ENCODE assay signal across 13 cellular contexts in the genomic region with DNA sequence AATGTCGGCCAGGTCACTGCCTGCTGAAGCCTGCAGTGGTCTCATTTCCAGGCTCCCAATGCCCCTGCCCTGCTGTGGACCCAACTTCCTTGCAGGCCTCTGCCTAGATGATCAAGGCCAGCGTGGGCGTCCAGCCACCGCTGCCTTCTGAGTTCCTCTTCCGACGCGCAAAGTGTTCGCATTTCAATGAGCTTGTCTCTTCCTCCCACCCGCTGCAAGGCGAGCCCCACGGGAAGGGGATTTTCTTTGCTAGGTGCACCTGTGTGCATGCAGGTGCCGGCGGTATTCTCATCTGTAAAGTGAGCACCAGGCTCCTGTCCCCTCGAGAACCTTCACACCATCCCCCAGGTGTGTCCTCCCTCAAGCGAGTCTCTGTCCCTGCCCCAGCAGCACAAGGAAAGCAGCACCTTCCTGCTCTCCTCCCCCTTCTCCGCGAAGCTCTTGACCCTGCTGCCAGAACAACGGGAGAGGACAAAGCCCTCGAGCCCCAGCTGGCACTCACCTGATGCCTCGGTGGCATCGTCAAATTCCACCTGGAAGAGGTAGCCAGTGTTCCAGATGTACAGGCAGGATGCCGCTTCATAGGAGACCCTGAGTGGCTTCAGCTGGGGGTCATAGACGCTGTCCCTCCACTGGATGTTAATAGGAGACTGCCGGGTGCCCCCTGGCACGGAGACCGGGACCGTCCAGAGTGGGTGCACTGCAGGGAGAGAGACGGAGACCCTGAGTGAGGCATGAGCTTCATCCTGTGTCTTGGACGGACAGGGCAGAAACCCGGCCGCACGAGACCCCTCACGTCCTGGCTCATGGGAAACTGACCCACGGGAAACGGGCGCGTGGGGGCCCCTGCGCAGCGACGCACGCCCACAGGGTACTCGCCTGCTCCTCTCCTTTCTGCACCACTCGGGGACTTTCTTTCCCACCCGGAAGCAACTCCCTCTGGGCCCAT. TPM values are rescaled to one million over a fixed set of nuclear protein-coding genes. Genes with fewer than 3 reads are reported as not detected.
DNase-seq lines count a peak whose midpoint lies in the region; ATAC-seq, FAIRE-seq and TF ChIP-seq lines count a peak whose summit lies in the region.
"Had no signal": no experiment of that assay in that cellular context is flagged by ENCODE, and none has a peak within 500 bp of the region (broad histone marks: within the 10 kb centered on the region; RNA-seq: fewer than 3 reads in every experiment).

No MANE protein-coding gene starts in this region.

- TF ChIP-seq EP300 in K562 (IDR thresholded peaks at IDR 0.05; ENCODE audit: low read length), result no peak

- no peak for FAIRE-seq in K562 (lab: Jason Lieb, UNC)

- H3K36me3 ChIP-seq in K562 (ENCODE audit: control insufficient read depth, insufficient read depth, low read length), result no peaks in the 10 kb centered on the region
- H3K36me3 ChIP-seq: BE2C had no signal

- H4K20me1 ChIP-seq in K562 (replicated peaks; ENCODE audit: control insufficient read depth, insufficient read depth, low read length), result peaks cover 2% of the 10 kb centered on the region; the same call in 1 of the 2 replicates

- peaks cover 3% of the 10 kb centered on the region for H3K27me3 Mint-ChIP-seq in activated CD8-positive, alpha-beta T cell treated with anti-CD3 and anti-CD28 coated beads for 36 hours
- H3K27me3 Mint-ChIP-seq in activated CD8-positive, alpha-beta T cell treated with anti-CD3 and anti-CD28 coated beads, Interleukin-2, amount 10 ng/mL, durations not matched to agents 7 days and 5 days (ENCODE audit: low read depth), result peaks cover 17% of the 10 kb centered on the region
- H3K27me3 Mint-ChIP-seq in stimulated activated naive CD8-positive, alpha-beta T cell treated with anti-CD3 and anti-CD28 coated beads, Interleukin-15, Interleukin-2, amounts not matched to agents 100 ng/mL and 50 ng/mL, for 24 hours, result no peaks in the 10 kb centered on the region

- H3K4me1 ChIP-seq in K562 (replicated peaks in 1 of 2; ENCODE audit: control insufficient read depth in 2 of 2, insufficient read depth in 2 of 2, low read length in 2 of 2), result peaks cover 0 to 10% of the 10 kb centered on the region in 2 experiments; a peak in 3 of 5 replicates

- no peaks in the 10 kb centered on the region for H3K9me3 Mint-ChIP-seq in activated CD8-positive, alpha-beta T cell treated with anti-CD3 and anti-CD28 coated beads for 36 hours
- H3K9me3 Mint-ChIP-seq in activated CD8-positive, alpha-beta T cell treated with anti-CD3 and anti-CD28 coated beads, Interleukin-2, amount 10 ng/mL, durations not matched to agents 7 days and 5 days (ENCODE audit: insufficient read depth), result no peaks in the 10 kb centered on the region
- no peaks in the 10 kb centered on the region for H3K9me3 Mint-ChIP-seq in stimulated activated naive CD8-positive, alpha-beta T cell treated with anti-CD3 and anti-CD28 coated beads, Interleukin-15, Interleukin-2, amounts not matched to agents 100 ng/mL and 50 ng/mL, for 24 hours

- H3K9ac ChIP-seq in K562 (ENCODE audit: insufficient read depth in 1 of 2, low read depth in 2 of 2, low read length in 2 of 2), result no peak overlapping the region

- no peak overlapping the region for H3K4me2 ChIP-seq in K562 (ENCODE audit: insufficient read depth, low read length)

- H3K9me1 ChIP-seq in K562 (ENCODE audit: control insufficient read depth, insufficient read depth, low read length), result no peaks in the 10 kb centered on the region

- H3K27ac ChIP-seq in K562 (ENCODE audit: extremely low read depth, low read depth, low read length), result no peak overlapping the region

- H3K4me3 Mint-ChIP-seq in activated CD8-positive, alpha-beta T cell treated with anti-CD3 and anti-CD28 coated beads for 36 hours, result no peak overlapping the region
- no peak overlapping the region for H3K4me3 Mint-ChIP-seq in activated CD8-positive, alpha-beta T cell treated with anti-CD3 and anti-CD28 coated beads, Interleukin-2, amount 10 ng/mL, durations not matched to agents 7 days and 5 days
- H3K4me3 Mint-ChIP-seq in stimulated activated naive CD8-positive, alpha-beta T cell treated with anti-CD3 and anti-CD28 coated beads, Interleukin-15, Interleukin-2, amounts not matched to agents 100 ng/mL and 50 ng/mL, for 24 hours, result peak overlapping the region; percentile 50

- H3K4me3 ChIP-seq in K562, result no peak overlapping the region

- no peaks in the 10 kb centered on the region for H3K36me3 Mint-ChIP-seq in activated CD8-positive, alpha-beta T cell treated with anti-CD3 and anti-CD28 coated beads for 36 hours (ENCODE audit: low read depth)
- H3K36me3 Mint-ChIP-seq in activated CD8-positive, alpha-beta T cell treated with anti-CD3 and anti-CD28 coated beads, Interleukin-2, amount 10 ng/mL, durations not matched to agents 7 days and 5 days (ENCODE audit: low read depth), result no peaks in the 10 kb centered on the region
- H3K36me3 Mint-ChIP-seq in stimulated activated naive CD8-positive, alpha-beta T cell treated with anti-CD3 and anti-CD28 coated beads, Interleukin-15, Interleukin-2, amounts not matched to agents 100 ng/mL and 50 ng/mL, for 24 hours (ENCODE audit: low read depth), result no peaks in the 10 kb centered on the region

- H3K9me3 ChIP-seq in K562 (replicated peaks; ENCODE audit: control insufficient read depth, insufficient read depth, low read depth, low read length), result no peaks in the 10 kb centered on the region
- H3K9me3 ChIP-seq: BE2C had no signal

- TF ChIP-seq CTCF in activated CD8-positive, alpha-beta T cell treated with anti-CD3 and anti-CD28 coated beads for 36 hours (IDR thresholded peaks at IDR 0.05), result no peak
- TF ChIP-seq CTCF in K562 (IDR thresholded peaks at IDR 0.05 in 2 of 3, conservative IDR thresholded peaks at IDR 0.05 in 1 of 3; ENCODE audit: insufficient read depth in 2 of 3, low read depth in 1 of 3, low read length in 3 of 3), result no peak

- no peak overlapping the region for H3K27ac Mint-ChIP-seq in activated CD8-positive, alpha-beta T cell treated with anti-CD3 and anti-CD28 coated beads for 36 hours
- no peak overlapping the region for H3K27ac Mint-ChIP-seq in activated CD8-positive, alpha-beta T cell treated with anti-CD3 and anti-CD28 coated beads, Interleukin-2, amount 10 ng/mL, durations not matched to agents 7 days and 5 days
- H3K27ac Mint-ChIP-seq in stimulated activated naive CD8-positive, alpha-beta T cell treated with anti-CD3 and anti-CD28 coated beads, Interleukin-15, Interleukin-2, amounts not matched to agents 100 ng/mL and 50 ng/mL, for 24 hours, result no peak overlapping the region

- POLR2A ChIA-PET in activated CD8-positive, alpha-beta T cell treated with anti-CD3 and anti-CD28 coated beads for 36 hours (lab: Charles Lee), result interaction anchor here (0.9 kb wide), 1 partner anchor 57 kb away, joined by 4 read pairs; a partner anchor contains a TSS
- POLR2A ChIA-PET in activated CD8-positive, alpha-beta T cell treated with anti-CD3 and anti-CD28 coated beads, Interleukin-2, amount 10 ng/mL, durations not matched to agents 7 days and 5 days (lab: Charles Lee), result no interaction called here
- POLR2A ChIA-PET in K562 (lab: Yijun Ruan, JAX), result no interaction called here

- peaks cover 33 to 70% of the 10 kb centered on the region in 2 experiments for H3K27me3 ChIP-seq in K562 (ENCODE audit: control insufficient read depth in 2 of 2, insufficient read depth in 2 of 2, low read length in 2 of 2)
- H3K27me3 ChIP-seq: BE2C had no signal

- peaks cover 9% of the 10 kb centered on the region for H3K4me1 Mint-ChIP-seq in activated CD8-positive, alpha-beta T cell treated with anti-CD3 and anti-CD28 coated beads for 36 hours (ENCODE audit: low read depth)
- peaks cover 7% of the 10 kb centered on the region for H3K4me1 Mint-ChIP-seq in activated CD8-positive, alpha-beta T cell treated with anti-CD3 and anti-CD28 coated beads, Interleukin-2, amount 10 ng/mL, durations not matched to agents 7 days and 5 days (ENCODE audit: low read depth)
- H3K4me1 Mint-ChIP-seq in stimulated activated naive CD8-positive, alpha-beta T cell treated with anti-CD3 and anti-CD28 coated beads, Interleukin-15, Interleukin-2, amounts not matched to agents 100 ng/mL and 50 ng/mL, for 24 hours (ENCODE audit: low read depth), result peaks cover 15% of the 10 kb centered on the region

- DNase-seq in activated CD8-positive, alpha-beta T cell treated with anti-CD3 and anti-CD28 coated beads for 36 hours, result peak; percentile 68
- DNase-seq in activated CD8-positive, alpha-beta T cell treated with anti-CD3 and anti-CD28 coated beads, Interleukin-2, amount 10 ng/mL, durations not matched to agents 7 days and 5 days, result no peak
- DNase-seq in NCI-H510A treated with DMSO at 0.1 percent for 48 hours (lab: John Stamatoyannopoulos, UW), result peak; percentile 64
- no peak for DNase-seq in K562 (ENCODE audit: extremely low read depth in 1 of 4, low spot score in 3 of 4)
- no peak for DNase-seq in hepatic stellate cell (ENCODE audit: low spot score)
- DNase-seq: BE2C; effector CD4-positive, alpha-beta T cell; hippocampal formation; IMR-90; NK-92 treated with Interleukin-12 subunit alpha and Interleukin-12 subunit beta, amount 100 ng/mL, for 24 hours had no signal

- intact Hi-C loops in activated CD8-positive, alpha-beta T cell treated with anti-CD3 and anti-CD28 coated beads for 36 hours (cut with micrococcal nuclease), result no loop called here
- intact Hi-C loops in K562 (cut with micrococcal nuclease), result no loop called here

- ATAC-seq in activated CD8-positive, alpha-beta T cell treated with anti-CD3 and anti-CD28 coated beads for 36 hours, result peak; percentile 76
- no peak for ATAC-seq in activated CD8-positive, alpha-beta T cell treated with anti-CD3 and anti-CD28 coated beads, Interleukin-2, amount 10 ng/mL, durations not matched to agents 7 days and 5 days
- ATAC-seq in K562, result no peak
- no peak for ATAC-seq in GM18861 (IDR thresholded peaks at IDR 0.05; ENCODE audit: unreplicated experiment)
- ATAC-seq in GM18870 (IDR thresholded peaks at IDR 0.05; ENCODE audit: unreplicated experiment), result no peak

- no TSS peak for BruUV-seq in K562 (replicated peaks; lab: Mats Ljungman, UMichigan)

- no peak for TF ChIP-seq POLR2A in K562 (conservative IDR thresholded peaks at IDR 0.05)

- CTCF ChIA-PET in activated CD8-positive, alpha-beta T cell treated with anti-CD3 and anti-CD28 coated beads for 36 hours (lab: Charles Lee), result interaction anchor here (0.6 to 2.4 kb wide), 3 partner anchors 11 to 101 kb away, joined by 3 to 8 read pairs (median 3); no protein-coding TSS in a partner anchor
- CTCF ChIA-PET in activated CD8-positive, alpha-beta T cell treated with anti-CD3 and anti-CD28 coated beads, Interleukin-2, amount 10 ng/mL, durations not matched to agents 7 days and 5 days (lab: Charles Lee), result interaction anchor here (1.0 to 2.4 kb wide), 3 partner anchors 31 to 148 kb away, joined by 3 to 8 read pairs (median 7); no protein-coding TSS in a partner anchor
- CTCF ChIA-PET in K562 (lab: Yijun Ruan, JAX; ENCODE audit: low intra/inter-chr PET ratio), result no interaction called here

- no peak overlapping the region for H2AFZ ChIP-seq in K562 (ENCODE audit: low read depth, low read length)

- no peaks in the 10 kb centered on the region for H3K79me2 ChIP-seq in K562 (ENCODE audit: control insufficient read depth, insufficient read depth, low read length)

- no peak for TF ChIP-seq RAD21 in K562 (CRISPR knock-in tag; conservative IDR thresholded peaks at IDR 0.05 in 1 of 2, IDR thresholded peaks at IDR 0.05 in 1 of 2)

- WGBS in K562 (ENCODE audit: insufficient coverage, low coverage, missing lambda C conversion rate), result 6% methylated on average over 41 of the region's 44 CpGs

- in situ Hi-C loops in K562 (cut with MboI), result no loop called here

RNA-seq across cellular contexts. Expression of a gene that starts 9.8 kb away (rescaled TPM):
- not detected for total RNA-seq in activated CD8-positive, alpha-beta T cell treated with anti-CD3 and anti-CD28 coated beads for 36 hours
- not detected for total RNA-seq in activated CD8-positive, alpha-beta T cell treated with anti-CD3 and anti-CD28 coated beads, Interleukin-2, amount 10 ng/mL, durations not matched to agents 7 days and 5 days
- total RNA-seq in K562 (2011; cell fraction: chromatin; rRNA removed; ENCODE audit: low replicate concordance), result not detected in 2 replicates
- 0.66 TPM in 1 of 2 replicates, not detected in the other for total RNA-seq in K562 (2011; cell fraction: nucleolus; rRNA removed)
- not detected in 2 replicates for total RNA-seq in K562 (2011; cell fraction: nucleoplasm; rRNA removed)
- not detected in 2 replicates for total RNA-seq in K562 (2014; rRNA removed)
- not detected in 2 replicates for total RNA-seq in K562 (2014; rRNA removed; fragmentation: Illumina TruSeq; extraction: Trizol)
- not detected in 2 replicates for total RNA-seq in K562 (2015; rRNA removed; fragmentation: Illumina TruSeq; extraction: Trizol)
- not detected in 2 replicates for total RNA-seq in K562 (2021)
- polyA plus RNA-seq in K562 (2011; rRNA removed), result not detected in 2 replicates
- polyA plus RNA-seq in K562 (2011; cell fraction: cytosol; rRNA removed), result not detected in 2 replicates
- polyA plus RNA-seq in K562 (2011; cell fraction: nucleus; rRNA removed), result 0.18 TPM in 1 of 2 replicates, not detected in the other
- 0.07 and 0.15 TPM in 2 replicates for polyA plus RNA-seq in K562 (2012)
- polyA plus RNA-seq in K562 (2014; fragmentation: Illumina TruSeq; extraction: Trizol), result not detected in 2 replicates
- not detected for polyA plus RNA-seq in K562 (2014; fragmentation: Nextera tagmentation; extraction: Ambion mirVana)
- not detected in 2 replicates for polyA plus RNA-seq in K562 (2014; rRNA removed)
- polyA minus RNA-seq in K562 (2011; rRNA and poly(A)+ RNA removed), result 0.04 TPM in 1 of 2 replicates, not detected in the other
- not detected in 2 replicates for polyA minus RNA-seq in K562 (2011; cell fraction: cytosol; rRNA and poly(A)+ RNA removed)
- not detected in 2 replicates for polyA minus RNA-seq in K562 (2011; cell fraction: nucleus; rRNA and poly(A)+ RNA removed)
- total RNA-seq: IMR-90 had no signal
- polyA plus RNA-seq: IMR-90 had no signal

RNA-seq across cellular contexts. Expression of a gene that starts 24.7 kb away (rescaled TPM):
- total RNA-seq in activated CD8-positive, alpha-beta T cell treated with anti-CD3 and anti-CD28 coated beads for 36 hours, result 10 to 100 TPM; 32.1 to 36.1 TPM
- total RNA-seq in activated CD8-positive, alpha-beta T cell treated with anti-CD3 and anti-CD28 coated beads, Interleukin-2, amount 10 ng/mL, durations not matched to agents 7 days and 5 days, result 10 to 100 TPM; 34.1 to 39.8 TPM
- 107 and 121 TPM in 2 replicates for total RNA-seq in K562 (2011; cell fraction: chromatin; rRNA removed; ENCODE audit: low replicate concordance)
- total RNA-seq in K562 (2011; cell fraction: nucleolus; rRNA removed), result 56.7 and 71.4 TPM in 2 replicates
- 79.5 and 85.3 TPM in 2 replicates for total RNA-seq in K562 (2011; cell fraction: nucleoplasm; rRNA removed)
- total RNA-seq in K562 (2014; rRNA removed) (17.1 and 22.1 TPM in 2 replicates), K562 (2014; rRNA removed; fragmentation: Illumina TruSeq; extraction: Trizol) (10.7 and 15.6 TPM in 2 replicates), K562 (2015; rRNA removed; fragmentation: Illumina TruSeq; extraction: Trizol) (14.4 and 16.1 TPM in 2 replicates), K562 (2021) (21.7 and 25.7 TPM in 2 replicates)
- polyA plus RNA-seq in K562 (2011; rRNA removed) (12.1 and 13.1 TPM in 2 replicates), K562 (2014; fragmentation: Illumina TruSeq; extraction: Trizol) (13.0 and 19.2 TPM in 2 replicates), K562 (2014; fragmentation: Nextera tagmentation; extraction: Ambion mirVana) (1 to 10 TPM; 4.6 to 4.7 TPM), K562 (2014; rRNA removed) (16.0 and 19.0 TPM in 2 replicates)
- polyA plus RNA-seq in K562 (2011; cell fraction: cytosol; rRNA removed), result 13.7 and 18.2 TPM in 2 replicates
- 30.9 and 42.3 TPM in 2 replicates for polyA plus RNA-seq in K562 (2011; cell fraction: nucleus; rRNA removed)
- polyA plus RNA-seq in K562 (2012), result 19.2 and 21.4 TPM in 2 replicates
- polyA minus RNA-seq in K562 (2011; rRNA and poly(A)+ RNA removed), result 22.0 and 25.5 TPM in 2 replicates
- 12.1 and 21.2 TPM in 2 replicates for polyA minus RNA-seq in K562 (2011; cell fraction: cytosol; rRNA and poly(A)+ RNA removed)
- polyA minus RNA-seq in K562 (2011; cell fraction: nucleus; rRNA and poly(A)+ RNA removed), result 32.4 and 45.1 TPM in 2 replicates

RNA-seq across cellular contexts. Expression of a gene that starts 57.2 kb away (rescaled TPM):
- 100 to 1,000 TPM; 230 to 236 TPM for total RNA-seq in activated CD8-positive, alpha-beta T cell treated with anti-CD3 and anti-CD28 coated beads for 36 hours
- total RNA-seq in activated CD8-positive, alpha-beta T cell treated with anti-CD3 and anti-CD28 coated beads, Interleukin-2, amount 10 ng/mL, durations not matched to agents 7 days and 5 days, result 100 to 1,000 TPM; 114 to 118 TPM
- 56.8 and 152 TPM in 2 replicates for total RNA-seq in K562 (2011; cell fraction: chromatin; rRNA removed; ENCODE audit: low replicate concordance)
- total RNA-seq in K562 (2011; cell fraction: nucleolus; rRNA removed), result 157 and 188 TPM in 2 replicates
- 147 and 156 TPM in 2 replicates for total RNA-seq in K562 (2011; cell fraction: nucleoplasm; rRNA removed)
- total RNA-seq in K562 (2014; rRNA removed) (60.8 and 75.7 TPM in 2 replicates), K562 (2014; rRNA removed; fragmentation: Illumina TruSeq; extraction: Trizol) (16.9 and 18.6 TPM in 2 replicates), K562 (2015; rRNA removed; fragmentation: Illumina TruSeq; extraction: Trizol) (18.2 and 21.2 TPM in 2 replicates), K562 (2021) (187 and 220 TPM in 2 replicates)
- polyA plus RNA-seq in K562 (2011; rRNA removed) (14.2 and 19.4 TPM in 2 replicates), K562 (2014; fragmentation: Illumina TruSeq; extraction: Trizol) (97.4 and 161 TPM in 2 replicates), K562 (2014; fragmentation: Nextera tagmentation; extraction: Ambion mirVana) (1 to 10 TPM; 1.9 to 4.9 TPM), K562 (2014; rRNA removed) (78.0 and 83.8 TPM in 2 replicates)
- polyA plus RNA-seq in K562 (2011; cell fraction: cytosol; rRNA removed), result 25.5 and 34.2 TPM in 2 replicates
- polyA plus RNA-seq in K562 (2011; cell fraction: nucleus; rRNA removed), result 35.3 and 43.3 TPM in 2 replicates
- polyA plus RNA-seq in K562 (2012), result 65.7 and 239 TPM in 2 replicates
- polyA minus RNA-seq in K562 (2011; rRNA and poly(A)+ RNA removed), result 11.7 and 15.5 TPM in 2 replicates
- polyA minus RNA-seq in K562 (2011; cell fraction: cytosol; rRNA and poly(A)+ RNA removed), result 39.4 and 72.3 TPM in 2 replicates
- 18.2 and 21.2 TPM in 2 replicates for polyA minus RNA-seq in K562 (2011; cell fraction: nucleus; rRNA and poly(A)+ RNA removed)

Comparison
In these comparisons a context has a peak if more than half of its experiments do, and no peak if none do; other contexts are left out.
1. DNase-seq: peak in activated CD8-positive, alpha-beta T cell treated with anti-CD3 and anti-CD28 coated beads for 36 hours (single experiment) and NCI-H510A treated with DMSO at 0.1 percent for 48 hours (single experiment); none in activated CD8-positive, alpha-beta T cell treated with anti-CD3 and anti-CD28 coated beads, Interleukin-2, amount 10 ng/mL, durations not matched to agents 7 days and 5 days (single experiment), K562 (0 of 4) and hepatic stellate cell (single experiment).